28 cellular contexts compared by ENCODE assay signal in genomic region chr12:479161-479560, GRCh38. TPM values are rescaled to one million over a fixed set of nuclear protein-coding genes. Genes with fewer than 3 reads are reported as not detected.
"Had no signal": no experiment of that assay in that cellular context is flagged by ENCODE, and none has a peak within 500 bp of the region (broad histone marks: within the 10 kb centered on the region; RNA-seq: fewer than 3 reads in every experiment).

No MANE protein-coding gene starts in this region.

- DNase-seq: activated CD4-positive, alpha-beta T cell treated with anti-CD3 and anti-CD28 coated beads for 48 hours; activated CD4-positive, alpha-beta T cell treated with anti-CD3 and anti-CD28 coated beads, Interleukin-2, amount 50 U/mL, for 4 hours; activated CD8-positive, alpha-beta memory T cell treated with anti-CD3 and anti-CD28 coated beads, Interleukin-2, amount 50 U/mL, for 48 hours; activated CD8-positive, alpha-beta T cell treated with anti-CD3 and anti-CD28 coated beads, Interleukin-2, amount 10 ng/mL, durations not matched to agents 7 days and 5 days; activated naive CD4-positive, alpha-beta T cell treated with anti-CD3 and anti-CD28 coated beads, Interleukin-2, amount 50 U/mL, for 16 hours; activated naive CD8-positive, alpha-beta T cell treated with anti-CD3 and anti-CD28 coated beads, Interleukin-2, amount 10 ng/mL, durations not matched to agents 7 days and 5 days; activated T-cell treated with anti-CD3 and anti-CD28 coated beads, Interleukin-2, amount 50 U/mL, for 1 hour; anterior cingulate cortex; MV-4-11; NCI-H1092 treated with DMSO at 0.1 percent for 48 hours; NCI-H1417 treated with DMSO at 0.1 percent for 48 hours; NCI-H1694; NCI-H2029; NCI-H2107; NCI-H345; NCI-H510A; NCI-H526 treated with DMSO at 0.1 percent for 48 hours; Peyer's patch; SHP77 had no signal

- H3K9me3 Mint-ChIP-seq: activated naive CD8-positive, alpha-beta T cell treated with anti-CD3 and anti-CD28 coated beads, Interleukin-2, amount 10 ng/mL, durations not matched to agents 7 days and 5 days; brain; IgD-negative memory B cell; T-helper 1 cell treated with Interleukin-12 subunit alpha and Interleukin-12 subunit beta and Interleukin-4 antibody, amounts not matched to agents 30 μg/mL and 1 μg/mL, for 36 hours had no signal

- H3K4me3 ChIP-seq: adrenal gland, Peyer's patch, SJSA1 had no signal

- H3K4me3 Mint-ChIP-seq: activated CD8-positive, alpha-beta T cell treated with anti-CD3 and anti-CD28 coated beads, Interleukin-2, amount 10 ng/mL, durations not matched to agents 7 days and 5 days; activated naive CD8-positive, alpha-beta T cell treated with anti-CD3 and anti-CD28 coated beads, Interleukin-2, amount 10 ng/mL, durations not matched to agents 7 days and 5 days; brain; IgD-negative memory B cell; T-helper 1 cell treated with Interleukin-12 subunit alpha and Interleukin-12 subunit beta and Interleukin-4 antibody, amounts not matched to agents 30 μg/mL and 1 μg/mL, for 36 hours had no signal

- H3K27ac ChIP-seq: adrenal gland, KMS-11, Peyer's patch, RWPE1, SJSA1 had no signal

- H3K4me1 Mint-ChIP-seq: IgD-negative memory B cell had no signal

- H3K27me3 ChIP-seq: adrenal gland, Peyer's patch had no signal

- ATAC-seq: activated CD4-positive, CD25-positive, alpha-beta regulatory T cell treated with anti-CD3 and anti-CD28 coated beads, Interleukin-2, amount 50 U/mL, for 24 hours; activated CD8-positive, alpha-beta T cell treated with anti-CD3 and anti-CD28 coated beads, Interleukin-2, amount 10 ng/mL, durations not matched to agents 7 days and 5 days; SK-N-SH treated with all-trans-retinoic acid at 6 μM for 48 hours had no signal

- H3K27ac Mint-ChIP-seq: activated CD8-positive, alpha-beta T cell treated with anti-CD3 and anti-CD28 coated beads, Interleukin-2, amount 10 ng/mL, durations not matched to agents 7 days and 5 days; activated naive CD8-positive, alpha-beta T cell treated with anti-CD3 and anti-CD28 coated beads, Interleukin-2, amount 10 ng/mL, durations not matched to agents 7 days and 5 days; brain; IgD-negative memory B cell; T-helper 1 cell treated with Interleukin-12 subunit alpha and Interleukin-12 subunit beta and Interleukin-4 antibody, amounts not matched to agents 30 μg/mL and 1 μg/mL, for 36 hours had no signal

- H3K4me1 ChIP-seq: Peyer's patch had no signal

- H3K36me3 Mint-ChIP-seq: activated naive CD8-positive, alpha-beta T cell treated with anti-CD3 and anti-CD28 coated beads, Interleukin-2, amount 10 ng/mL, durations not matched to agents 7 days and 5 days; brain; IgD-negative memory B cell had no signal

- H3K36me3 ChIP-seq: adrenal gland, Peyer's patch, SJSA1 had no signal

- H3K9me3 ChIP-seq: adrenal gland, Peyer's patch, SJSA1 had no signal

RNA-seq across cellular contexts. Expression of gene B4GALNT3, which starts 19.4 kb away (rescaled TPM):
- total RNA-seq: SJSA1 had no signal
